ENCODE assay signal across 9 cellular contexts in the genomic region with DNA sequence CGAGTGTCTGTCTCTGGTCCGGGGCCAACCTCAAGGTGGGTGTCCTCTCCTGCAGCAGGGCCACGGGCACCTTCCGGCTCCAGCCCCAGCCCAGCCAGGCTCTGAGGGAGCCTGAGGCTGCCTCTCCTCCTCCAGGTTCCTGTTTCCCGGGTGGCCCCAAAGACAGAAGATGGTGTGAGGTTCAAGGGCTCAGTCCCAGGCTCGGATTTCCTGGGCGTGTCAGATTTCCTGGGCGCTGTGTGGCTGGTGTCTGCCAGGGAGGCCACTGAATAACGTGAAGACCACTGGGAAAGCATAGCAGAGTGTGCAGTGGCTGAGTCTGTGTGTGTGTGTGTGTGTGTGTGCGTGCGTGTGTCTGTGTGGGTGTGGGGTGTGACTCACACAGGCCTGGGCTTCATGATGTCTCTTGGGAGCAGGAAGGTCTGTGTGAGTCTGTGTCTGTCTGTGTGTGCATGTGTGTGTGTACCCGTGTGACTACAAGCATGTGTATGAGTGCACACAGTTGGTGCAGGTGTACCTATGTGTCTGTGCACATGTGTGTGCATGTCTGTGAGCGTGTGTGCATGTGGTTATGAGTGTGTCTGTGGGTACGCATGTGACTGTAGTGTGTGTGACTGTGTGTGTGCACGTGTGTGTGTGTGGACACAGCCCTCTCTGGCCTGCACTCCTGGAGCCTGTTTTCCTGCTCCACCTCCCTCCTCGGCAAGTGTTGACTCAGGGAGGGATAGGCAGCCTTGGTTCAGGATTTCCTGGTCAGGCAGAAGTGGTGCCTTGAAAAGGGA. TPM values are rescaled to one million over a fixed set of nuclear protein-coding genes. Genes with fewer than 3 reads are reported as not detected.
DNase-seq lines count a peak whose midpoint lies in the region; ATAC-seq and TF ChIP-seq lines count a peak whose summit lies in the region.
"Had no signal": no experiment of that assay in that cellular context is flagged by ENCODE, and none has a peak within 500 bp of the region (broad histone marks: within the 10 kb centered on the region; RNA-seq: fewer than 3 reads in every experiment).

No MANE protein-coding gene starts in this region.

- no peak overlapping the region for H3K9ac ChIP-seq in GM23248

- no peak for ATAC-seq in HG03108 (IDR thresholded peaks at IDR 0.05; ENCODE audit: unreplicated experiment)
- no peak for ATAC-seq in GM18498 (IDR thresholded peaks at IDR 0.05; ENCODE audit: unreplicated experiment)
- ATAC-seq in HG02885 (IDR thresholded peaks at IDR 0.05; ENCODE audit: poor library complexity, unreplicated experiment): no peak

- H3K4me2 ChIP-seq in GM23248 (ENCODE audit: unreplicated experiment): no peak overlapping the region

- H3K36me3 ChIP-seq in GM23248 (ENCODE audit: low read depth): no peaks in the 10 kb centered on the region
- no peaks in the 10 kb centered on the region for H3K36me3 ChIP-seq in Peyer's patch
- H3K36me3 ChIP-seq in vagina: no peaks in the 10 kb centered on the region

- H3K27me3 Mint-ChIP-seq in dendritic cell treated with granulocyte-macrophage colony-stimulating factor and Interleukin-4, amounts not matched to agents 40 ng/mL and 50 ng/mL, for 4 days: no peaks in the 10 kb centered on the region
- H3K27me3 Mint-ChIP-seq in nephron (ENCODE audit: low read depth): peaks cover 17% of the 10 kb centered on the region

- DNase-seq in GM23248: peak; percentile 94
- DNase-seq in Peyer's patch: peak in 2 of 3 donors; percentile 66 to 69
- no peak for DNase-seq in vagina (ENCODE audit: extremely low spot score in 2 of 2)
- DNase-seq: naive B cell had no signal

- intact Hi-C loops in dendritic cell treated with granulocyte-macrophage colony-stimulating factor and Interleukin-4, amounts not matched to agents 40 ng/mL and 50 ng/mL, for 4 days (cut with micrococcal nuclease): no loop called here
- intact Hi-C loops in vagina (cut with DNase I): no loop called here

- no peaks in the 10 kb centered on the region for H3K9me2 ChIP-seq in GM23248 (ENCODE audit: insufficient read depth)

- H3K27ac ChIP-seq in GM23248 (no peak overlapping the region), Peyer's patch (peak overlapping the region in 3 of 4 donors; percentile 46 to 76 (median 72)), vagina (peak overlapping the region; percentile 30)

- H3F3A ChIP-seq in GM23248 (ENCODE audit: insufficient read depth): no peaks in the 10 kb centered on the region

- no peaks in the 10 kb centered on the region for H3K27me3 ChIP-seq in GM23248 (replicated peaks; ENCODE audit: insufficient read depth)
- no peaks in the 10 kb centered on the region for H3K27me3 ChIP-seq in Peyer's patch
- no peaks in the 10 kb centered on the region for H3K27me3 ChIP-seq in vagina

- H3K27ac Mint-ChIP-seq in dendritic cell treated with granulocyte-macrophage colony-stimulating factor and Interleukin-4, amounts not matched to agents 40 ng/mL and 50 ng/mL, for 4 days: peak overlapping the region; percentile 89
- H3K27ac Mint-ChIP-seq in nephron: peak overlapping the region; percentile 66 to 75 (median 73)

- 13 to 15% methylated on average over 16 of the region's 16 CpGs for WGBS in GM23248 (ENCODE audit: low coverage in 1 of 2, low lambda C conversion rate in 2 of 2, missing lambda C conversion rate in 2 of 2), 2 experiments

- peak overlapping the region; percentile 56 for H3K4me3 Mint-ChIP-seq in dendritic cell treated with granulocyte-macrophage colony-stimulating factor and Interleukin-4, amounts not matched to agents 40 ng/mL and 50 ng/mL, for 4 days
- H3K4me3 Mint-ChIP-seq in nephron: peak overlapping the region in 1 of 3 experiments; percentile 38
- H3K4me3 Mint-ChIP-seq: naive B cell had no signal

- in situ Hi-C loops in GM23248 (cut with MboI): no loop called here

- no peaks in the 10 kb centered on the region for H4K20me1 ChIP-seq in GM23248 (ENCODE audit: insufficient read depth)

- TF ChIP-seq POLR2A in Peyer's patch (IDR thresholded peaks at IDR 0.05) (peak in 1 of 2 donors; percentile 13), vagina (IDR thresholded peaks at IDR 0.05) (no peak)

- peaks cover 11% of the 10 kb centered on the region for H3K4me1 ChIP-seq in GM23248 (ENCODE audit: insufficient read depth)
- peaks cover 0 to 19% (median 4%) of the 10 kb centered on the region in 4 donors for H3K4me1 ChIP-seq in Peyer's patch
- peaks cover 19% of the 10 kb centered on the region for H3K4me1 ChIP-seq in vagina

- H3K9me3 ChIP-seq in GM23248 (ENCODE audit: low read depth) (no peaks in the 10 kb centered on the region), Peyer's patch (no peaks in the 10 kb centered on the region), vagina (no peaks in the 10 kb centered on the region)

- no peaks in the 10 kb centered on the region for H3K36me3 Mint-ChIP-seq in dendritic cell treated with granulocyte-macrophage colony-stimulating factor and Interleukin-4, amounts not matched to agents 40 ng/mL and 50 ng/mL, for 4 days (ENCODE audit: low read depth)
- no peaks in the 10 kb centered on the region for H3K36me3 Mint-ChIP-seq in nephron (ENCODE audit: low read depth)
- H3K36me3 Mint-ChIP-seq: naive B cell had no signal

- no peak overlapping the region for H3K4me3 ChIP-seq in GM23248
- H3K4me3 ChIP-seq in Peyer's patch: no peak overlapping the region
- H3K4me3 ChIP-seq in vagina: no peak overlapping the region

- no peak overlapping the region for H2AFZ ChIP-seq in GM23248

- peak in 1 of 6 experiments; percentile 6 for TF ChIP-seq CTCF in Peyer's patch (IDR thresholded peaks at IDR 0.05)
- no peak for TF ChIP-seq CTCF in nephron (IDR thresholded peaks at IDR 0.05; ENCODE audit: unreplicated experiment in 3 of 3)
- TF ChIP-seq CTCF in vagina (IDR thresholded peaks at IDR 0.05): no peak

- H3K9me3 Mint-ChIP-seq in dendritic cell treated with granulocyte-macrophage colony-stimulating factor and Interleukin-4, amounts not matched to agents 40 ng/mL and 50 ng/mL, for 4 days: no peaks in the 10 kb centered on the region
- no peaks in the 10 kb centered on the region for H3K9me3 Mint-ChIP-seq in nephron
- H3K9me3 Mint-ChIP-seq: naive B cell had no signal

- H3K4me1 Mint-ChIP-seq in dendritic cell treated with granulocyte-macrophage colony-stimulating factor and Interleukin-4, amounts not matched to agents 40 ng/mL and 50 ng/mL, for 4 days (ENCODE audit: low read depth): peaks cover 89% of the 10 kb centered on the region
- peaks cover 20% of the 10 kb centered on the region for H3K4me1 Mint-ChIP-seq in nephron
- H3K4me1 Mint-ChIP-seq: naive B cell had no signal

- H3K79me2 ChIP-seq in GM23248 (ENCODE audit: insufficient read depth): no peaks in the 10 kb centered on the region

RNA-seq across cellular contexts. Expression of a gene that starts 28.3 kb away (rescaled TPM):
- total RNA-seq in GM23248 (2014; rRNA removed; shearing (Covaris generic)): 0.22 and 0.63 TPM in 2 replicates
- not detected in 2 replicates for polyA plus RNA-seq in GM23248 (2016; fragmentation: Nextera tagmentation; extraction: Ambion mirVana)
- total RNA-seq in Peyer's patch (100 to 1,000 TPM in 1 of 4 donors, 10 to 100 TPM in 3; 36.3 to 160 (median 89.2) TPM), vagina (38.3 TPM)

RNA-seq across cellular contexts. Expression of a gene that starts 48.4 kb away (rescaled TPM):
- not detected in 2 replicates for total RNA-seq in GM23248 (2014; rRNA removed; shearing (Covaris generic))
- not detected in 2 replicates for polyA plus RNA-seq in GM23248 (2016; fragmentation: Nextera tagmentation; extraction: Ambion mirVana)
- not detected for total RNA-seq in Peyer's patch
- total RNA-seq in vagina: 5.4 TPM

Comparison
In these comparisons a context has a peak if more than half of its experiments do, and no peak if none do; other contexts are left out.
1. DNase-seq: peak in GM23248 (single experiment) and Peyer's patch (2 of 3); none in vagina (0 of 2).
2. RNA of a gene that starts 28.3 kb away (total RNA-seq): 36.3 to 160 TPM in Peyer's patch and 38.3 TPM in vagina (single experiment); 0.22 to 0.63 TPM in GM23248; every median in the first group is over 10 times any median in the second.